8 cellular contexts compared by ENCODE assay signal in genomic region chr6:78910611-78911134, GRCh38. TPM values are rescaled to one million over a fixed set of nuclear protein-coding genes. Genes with fewer than 3 reads are reported as not detected.
A peak's percentile ranks its signal among the peaks of the same experiment; 100 is the strongest.
DNase-seq lines count a peak whose midpoint lies in the region; ATAC-seq, FAIRE-seq and TF ChIP-seq lines count a peak whose summit lies in the region.

No MANE protein-coding gene starts in this region.

- CTCF ChIA-PET in AG04450 (lab: Charles Lee) = no interaction called here

- no peak for TF ChIP-seq CTCF in AG04450 (IDR thresholded peaks at IDR 0.05; ENCODE audit: low read depth, low read length)
- no peak for TF ChIP-seq CTCF in coronary artery (IDR thresholded peaks at IDR 0.05)
- TF ChIP-seq CTCF in lung (IDR thresholded peaks at IDR 0.05; ENCODE audit: control extremely low read depth, extremely low read depth) = no peak

- H3K9me3 ChIP-seq in AG04450 (ENCODE audit: control insufficient read depth, insufficient read depth, low read length) (no peaks in the 10 kb centered on the region; the same call in 1 of the 2 replicates), HUES48 (ENCODE audit: control insufficient read depth, insufficient read depth, low read length) (no peaks in the 10 kb centered on the region), lung (ENCODE audit: control insufficient read depth in 2 of 2, insufficient read depth in 1 of 2, low read length in 1 of 2) (peaks cover 0 to 4% of the 10 kb centered on the region in 2 donors), thymus (ENCODE audit: control insufficient read depth) (no peaks in the 10 kb centered on the region)

- no peaks in the 10 kb centered on the region for H3K27me3 ChIP-seq in AG04450 (ENCODE audit: control insufficient read depth, insufficient read depth, low read length)
- H3K27me3 ChIP-seq in HUES48 (ENCODE audit: control insufficient read depth, insufficient read depth, low read length) = peaks cover 24% of the 10 kb centered on the region
- H3K27me3 ChIP-seq in lung (ENCODE audit: control insufficient read depth, insufficient read depth) = no peaks in the 10 kb centered on the region
- peaks cover 5% of the 10 kb centered on the region for H3K27me3 ChIP-seq in thymus (ENCODE audit: control insufficient read depth, insufficient read depth)

- no peak overlapping the region for H3K9ac ChIP-seq in HUES48 (ENCODE audit: low read depth, low read length)

- POLR2A ChIA-PET in AG04450 (lab: Yijun Ruan, JAX) = no interaction called here

- DNase-seq in AG04450 (ENCODE audit: low read depth, low spot score) (no peak), GM19239 (ENCODE audit: insufficient read length, low spot score) (peak; percentile 5), coronary artery (ENCODE audit: low spot score) (no peak), lung (ENCODE audit: low spot score) (no peak), NCI-H524 treated with DMSO at 0.1 percent for 48 hours (lab: John Stamatoyannopoulos, UW) (no peak), HTR-8/SVneo (ENCODE audit: insufficient read length, low spot score) (no peak)

- ATAC-seq in lung (ENCODE audit: insufficient read depth, low FRiP score) = peak; percentile 74

- FAIRE-seq in GM19239 (lab: Jason Lieb, UNC) (no peak), HTR-8/SVneo (lab: Jason Lieb, UNC) (no peak)

- H3K4me1 ChIP-seq in HUES48 (ENCODE audit: control insufficient read depth, insufficient read depth, low read length) = peaks cover 6% of the 10 kb centered on the region; the same call in 1 of the 2 replicates
- H3K4me1 ChIP-seq in lung (ENCODE audit: control insufficient read depth in 2 of 2, insufficient read depth in 2 of 2, low read length in 2 of 2) = peaks cover 0 to 4% of the 10 kb centered on the region in 2 donors
- H3K4me1 ChIP-seq in thymus (ENCODE audit: control insufficient read depth, insufficient read depth, low read length) = peaks cover 3% of the 10 kb centered on the region

- WGBS in lung, 2 donors = 4% methylated on average over 44 to 47 of the region's 47 CpGs
- WGBS in thymus = 3% methylated on average over 47 of the region's 47 CpGs

- H3K4me3 ChIP-seq in AG04450 (ENCODE audit: low read depth, low read length) = peak overlapping the region; percentile 64
- H3K4me3 ChIP-seq in HUES48 (ENCODE audit: low read depth, low read length) = peak overlapping the region; percentile 62
- peak overlapping the region; percentile 70 for H3K4me3 ChIP-seq in coronary artery
- H3K4me3 ChIP-seq in lung = peak overlapping the region; percentile 17
- H3K4me3 ChIP-seq in thymus (ENCODE audit: low read length) = peak overlapping the region; percentile 42

- H3K27ac ChIP-seq in AG04450 (ENCODE audit: low read depth, low read length) (no peak overlapping the region), HUES48 (ENCODE audit: low read depth, low read length) (no peak overlapping the region), coronary artery (no peak overlapping the region), lung (ENCODE audit: low read depth in 1 of 2, low read length in 1 of 2) (no peak overlapping the region), thymus (ENCODE audit: low read depth) (no peak overlapping the region)

- H3K36me3 ChIP-seq in HUES48 (ENCODE audit: control insufficient read depth, insufficient read depth, low read length) (no peaks in the 10 kb centered on the region), lung (ENCODE audit: control insufficient read depth in 2 of 2, insufficient read depth in 2 of 2, low read length in 2 of 2) (no peaks in the 10 kb centered on the region), thymus (ENCODE audit: control insufficient read depth, insufficient read depth) (no peaks in the 10 kb centered on the region)

RNA-seq across cellular contexts. Expression of gene IRAK1BP1, which starts 43.3 kb away (rescaled TPM):
- polyA plus RNA-seq in AG04450 (2011; rRNA removed) (2.6 and 3.9 TPM in 2 replicates), lung (1 to 10 TPM; 1.5 to 3.4 TPM), thymus (3.8 TPM)
- polyA minus RNA-seq in AG04450 (2011; rRNA and poly(A)+ RNA removed) = 3.7 and 4.1 TPM in 2 replicates
- 10 to 100 TPM in 1 of 2 donors, 1 to 10 TPM in 1; 6.8 to 18.9 TPM for total RNA-seq in lung

Comparison
In these comparisons a context has a peak if more than half of its experiments do, and no peak if none do; other contexts are left out.
1. H3K4me3 ChIP-seq: peak in every context shown above with its lines; median percentile 70 in coronary artery; 64 in AG04450; 62 in HUES48; 42 in thymus; 17 in lung.